ENCODE assay signal across 9 cellular contexts in genomic region chr18:7945882-7946281, GRCh38.
DNase-seq lines count a peak whose midpoint lies in the region; TF ChIP-seq lines count a peak whose summit lies in the region.
"Had no signal": no experiment of that assay in that cellular context is flagged by ENCODE, and none has a peak within 500 bp of the region (broad histone marks: within the 10 kb centered on the region; RNA-seq: fewer than 3 reads in every experiment).

No MANE protein-coding gene starts in this region.

- no peak for TF ChIP-seq POLR2A in suprapubic skin (IDR thresholded peaks at IDR 0.05)

- H3K4me3 ChIP-seq in rectal smooth muscle tissue (ENCODE audit: low read length) (no peak overlapping the region), suprapubic skin (no peak overlapping the region)

- WGBS in suprapubic skin, result 40% methylated on average over 3 of the region's 3 CpGs

- no peak overlapping the region for H3K9ac ChIP-seq in rectal smooth muscle tissue (ENCODE audit: low read length)

- no peaks in the 10 kb centered on the region for H3K9me3 ChIP-seq in suprapubic skin

- H3K4me1 ChIP-seq in rectal smooth muscle tissue (ENCODE audit: control insufficient read depth, insufficient read depth, low read length) (peaks cover 14% of the 10 kb centered on the region), suprapubic skin (peaks cover 2% of the 10 kb centered on the region)

- DNase-seq in GM04503 (ENCODE audit: low read depth), result peak; percentile 84
- peak; percentile 57 for DNase-seq in RWPE1 (ENCODE audit: low spot score)
- peak; percentile 85 for DNase-seq in fibroblast of gingiva (ENCODE audit: low read depth)
- DNase-seq in NCI-H2196 (lab: John Stamatoyannopoulos, UW; ENCODE audit: unreplicated experiment), result no peak
- no peak for DNase-seq in suprapubic skin (ENCODE audit: low spot score in 2 of 2)
- no peak for DNase-seq in NCI-H526 (lab: John Stamatoyannopoulos, UW)
- DNase-seq in HUDEP-2 (lab: John Stamatoyannopoulos, UW; ENCODE audit: unreplicated experiment in 76 of 76), result no peak
- DNase-seq: activated naive CD4-positive, alpha-beta T cell treated with Interleukin-2 at 50 U/mL for 16 hours had no signal

- no peak for TF ChIP-seq CTCF in RWPE1 (conservative IDR thresholded peaks at IDR 0.05; ENCODE audit: low read depth)
- TF ChIP-seq CTCF in suprapubic skin (IDR thresholded peaks at IDR 0.05), result no peak

- no peaks in the 10 kb centered on the region for H3K36me3 ChIP-seq in rectal smooth muscle tissue (ENCODE audit: control insufficient read depth, insufficient read depth, low read length)
- no peaks in the 10 kb centered on the region for H3K36me3 ChIP-seq in suprapubic skin

- H3K27ac ChIP-seq in RWPE1 (no peak overlapping the region), rectal smooth muscle tissue (ENCODE audit: low read depth, low read length) (peak overlapping the region; percentile 68), suprapubic skin (no peak overlapping the region)

- CTCF ChIA-PET in RWPE1 (lab: Yijun Ruan, JAX), result interaction anchor here (0.7 kb wide), 2 partner anchors 331 to 883 kb away, joined by 3 to 6 read pairs; no protein-coding TSS in a partner anchor

- TF ChIP-seq EP300 in suprapubic skin (IDR thresholded peaks at IDR 0.05), result no peak

- POLR2A ChIA-PET in RWPE1 (lab: Yijun Ruan, JAX; ENCODE audit: low non-redundant PET), result no interaction called here

- H3K27me3 ChIP-seq in rectal smooth muscle tissue (ENCODE audit: control insufficient read depth, insufficient read depth, low read length) (no peaks in the 10 kb centered on the region), suprapubic skin (no peaks in the 10 kb centered on the region)

Comparison
In these comparisons a context has a peak if more than half of its experiments do, and no peak if none do; other contexts are left out.
1. DNase-seq: peak in GM04503 (single experiment), RWPE1 (single experiment) and fibroblast of gingiva (single experiment); none in NCI-H2196 (single experiment), suprapubic skin (0 of 2), NCI-H526 (0 of 2) and HUDEP-2 (0 of 76).